22 cellular contexts compared by ENCODE assay signal in genomic region chrX:586351-586750, GRCh38. TPM values are rescaled to one million over a fixed set of nuclear protein-coding genes. Genes with fewer than 3 reads are reported as not detected.
DNase-seq lines count a peak whose midpoint lies in the region; ATAC-seq and TF ChIP-seq lines count a peak whose summit lies in the region.
"Had no signal": no experiment of that assay in that cellular context is flagged by ENCODE, and none has a peak within 500 bp of the region (broad histone marks: within the 10 kb centered on the region; RNA-seq: fewer than 3 reads in every experiment).

No MANE protein-coding gene starts in this region.

- no peaks in the 10 kb centered on the region for H3K9me3 ChIP-seq in osteoblast (ENCODE audit: low read depth, low read length)
- H3K9me3 ChIP-seq in mucosa of descending colon = no peaks in the 10 kb centered on the region
- H3K9me3 ChIP-seq: A549 had no signal

- H3K27me3 Mint-ChIP-seq in HFFc6 (ENCODE audit: insufficient read depth) = peaks cover 7% of the 10 kb centered on the region; the same call in 1 of the 2 replicates
- peaks cover 34% of the 10 kb centered on the region for H3K27me3 Mint-ChIP-seq in type B pancreatic cell
- H3K27me3 Mint-ChIP-seq: CD4-positive, alpha-beta memory T cell had no signal

- no peaks in the 10 kb centered on the region for H4K20me1 ChIP-seq in osteoblast (ENCODE audit: insufficient read depth, low read length)

- TF ChIP-seq CTCF in HFFc6 (IDR thresholded peaks at IDR 0.05) (no peak), osteoblast (IDR thresholded peaks at IDR 0.05; ENCODE audit: extremely low read depth, low read depth, low read length) (no peak), type B pancreatic cell (conservative IDR thresholded peaks at IDR 0.05) (no peak), mucosa of descending colon (IDR thresholded peaks at IDR 0.05) (no peak)

- H2AFZ ChIP-seq in osteoblast (ENCODE audit: low read length) = peak overlapping the region; percentile 15

- no peak for ATAC-seq in mucosa of descending colon

- intact Hi-C loops in mucosa of descending colon (cut with DNase I, micrococcal nuclease) = no loop called here

- no peaks in the 10 kb centered on the region for H3K27me3 ChIP-seq in osteoblast (ENCODE audit: insufficient read depth, low read length)

- no peaks in the 10 kb centered on the region for H3K36me3 ChIP-seq in osteoblast (ENCODE audit: insufficient read depth, low read length)
- H3K36me3 ChIP-seq in mucosa of descending colon (ENCODE audit: low read depth) = no peaks in the 10 kb centered on the region

- DNase-seq in EH (ENCODE audit: low read depth) (peak; percentile 65), HFFc6 (no peak), osteoblast (ENCODE audit: insufficient read length, low spot score, missing footprints) (peak; percentile 71), type B pancreatic cell (ENCODE audit: extremely low spot score, unreplicated experiment) (peak; percentile 16), NCI-H187 (lab: John Stamatoyannopoulos, UW) (no peak), SIG-M5 (lab: John Stamatoyannopoulos, UW) (no peak), DMS79 treated with DMSO at 0.1 percent for 48 hours (lab: John Stamatoyannopoulos, UW) (no peak), mucosa of descending colon (no peak)
- DNase-seq: 8988T; ACHN; C1 segment of cervical spinal cord; Calu3; CD4-positive, alpha-beta memory T cell; COR-L47; DMS53; DND-41; GF-D8; GOT3; H7; HCEC 1CT had no signal

- H3K4me1 ChIP-seq in osteoblast (ENCODE audit: insufficient read depth, low read length) (no peaks in the 10 kb centered on the region), mucosa of descending colon (ENCODE audit: low read depth) (no peaks in the 10 kb centered on the region)
- H3K4me1 ChIP-seq: A549 had no signal

- peak overlapping the region; percentile 28 for H3K4me2 ChIP-seq in osteoblast (ENCODE audit: insufficient read depth, low read length)
- H3K4me2 ChIP-seq: A549 had no signal

- H3K27ac Mint-ChIP-seq in HFFc6 (peak overlapping the region; percentile 43; the same call in 1 of the 2 replicates), type B pancreatic cell (no peak overlapping the region)
- H3K27ac Mint-ChIP-seq: CD4-positive, alpha-beta memory T cell had no signal

- H3K9me3 Mint-ChIP-seq in HFFc6 (no peaks in the 10 kb centered on the region), type B pancreatic cell (no peaks in the 10 kb centered on the region)

- H3K4me3 ChIP-seq in osteoblast (ENCODE audit: insufficient read depth, low read length) = no peak overlapping the region
- H3K4me3 ChIP-seq in mucosa of descending colon = no peak overlapping the region
- H3K4me3 ChIP-seq: A549 had no signal

- H3K36me3 Mint-ChIP-seq in HFFc6 (ENCODE audit: low read depth) (no peaks in the 10 kb centered on the region), type B pancreatic cell (no peaks in the 10 kb centered on the region)
- H3K36me3 Mint-ChIP-seq: CD4-positive, alpha-beta memory T cell had no signal

- H3K4me1 Mint-ChIP-seq in HFFc6 (ENCODE audit: low read depth) = peaks cover 27% of the 10 kb centered on the region
- no peaks in the 10 kb centered on the region for H3K4me1 Mint-ChIP-seq in type B pancreatic cell (ENCODE audit: unreplicated experiment)
- H3K4me1 Mint-ChIP-seq: CD4-positive, alpha-beta memory T cell had no signal

- no peak overlapping the region for H3K27ac ChIP-seq in osteoblast (ENCODE audit: low read depth, low read length)
- H3K27ac ChIP-seq: A549 had no signal

- H3K4me3 Mint-ChIP-seq in HFFc6 (peak overlapping the region; percentile 73; the same call in 1 of the 2 replicates), type B pancreatic cell (no peak overlapping the region)
- H3K4me3 Mint-ChIP-seq: CD4-positive, alpha-beta memory T cell had no signal

- H3K79me2 ChIP-seq in osteoblast (ENCODE audit: insufficient read depth, low read length) = no peaks in the 10 kb centered on the region

RNA-seq across cellular contexts. Expression of gene SHOX, which starts 44.2 kb away (rescaled TPM):
- 10 to 100 TPM; 27.1 to 41.8 (median 28.6) TPM for total RNA-seq in HFFc6 (2021; fragmentation: NEBNext Ultra II Directional; extraction: Animal tissue kit (Norgen Biotek cat#: 25700))
- total RNA-seq in osteoblast (11.8 and 13.4 TPM in 2 replicates), type B pancreatic cell (ENCODE audit: low replicate concordance) (not detected in 2 replicates), mucosa of descending colon (under 1 TPM in 2 of 3 donors, not detected in 1; 0.12 to 0.22 TPM)
- total RNA-seq: Calu3; CD4-positive, alpha-beta memory T cell; G401; H7 had no signal

Comparison
In these comparisons a context has a peak if more than half of its experiments do, and no peak if none do; other contexts are left out.
1. DNase-seq: peak in EH (single experiment), osteoblast (single experiment) and type B pancreatic cell (single experiment); none in HFFc6 (single experiment), NCI-H187 (0 of 2), SIG-M5 (single experiment), DMS79 treated with DMSO at 0.1 percent for 48 hours (single experiment) and mucosa of descending colon (0 of 3).
2. RNA of gene SHOX, which starts 44.2 kb away (total RNA-seq): 27.1 to 41.8 TPM in HFFc6 and 11.8 to 13.4 TPM in osteoblast; 0.12 to 0.22 TPM in mucosa of descending colon and not detected in type B pancreatic cell; every median in the first group is over 10 times any median in the second.